ENCODE assay signal across 8 cellular contexts in the genomic region with DNA sequence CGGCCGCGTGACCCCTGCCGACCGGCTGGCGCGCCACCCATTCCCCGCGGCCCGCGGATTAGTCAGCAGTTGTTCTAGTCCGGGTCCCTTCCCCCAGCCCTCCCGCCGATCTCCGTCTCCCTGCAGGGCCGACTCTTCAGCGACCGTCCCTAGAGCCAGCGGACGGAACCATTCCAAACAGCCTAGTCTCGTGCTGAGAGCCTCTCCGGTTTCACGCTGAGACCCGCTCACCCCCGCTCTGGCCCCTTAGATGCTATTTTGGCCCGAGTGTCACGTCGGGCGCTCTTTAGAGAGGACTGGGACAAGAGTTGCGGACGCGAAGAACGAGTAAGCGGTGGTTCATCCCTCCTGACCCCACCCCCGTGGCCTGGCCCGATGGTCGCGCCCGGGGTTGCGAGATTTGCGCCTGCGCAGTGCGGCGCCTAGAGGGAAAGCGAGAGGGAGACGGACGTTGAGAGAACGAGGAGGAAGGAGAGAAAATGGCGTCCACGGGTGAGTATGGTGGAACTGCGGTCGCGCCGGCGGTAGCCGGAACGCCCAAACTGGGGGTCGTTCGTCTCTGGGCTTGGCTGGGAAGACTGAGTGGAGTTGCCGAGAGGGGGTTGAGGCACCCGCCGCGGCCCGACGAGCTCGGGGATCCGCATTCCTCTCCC. TPM values are rescaled to one million over a fixed set of nuclear protein-coding genes. Genes with fewer than 3 reads are reported as not detected.
DNase-seq lines count a peak whose midpoint lies in the region; ATAC-seq, FAIRE-seq and TF ChIP-seq lines count a peak whose summit lies in the region.

A gene with protein sequence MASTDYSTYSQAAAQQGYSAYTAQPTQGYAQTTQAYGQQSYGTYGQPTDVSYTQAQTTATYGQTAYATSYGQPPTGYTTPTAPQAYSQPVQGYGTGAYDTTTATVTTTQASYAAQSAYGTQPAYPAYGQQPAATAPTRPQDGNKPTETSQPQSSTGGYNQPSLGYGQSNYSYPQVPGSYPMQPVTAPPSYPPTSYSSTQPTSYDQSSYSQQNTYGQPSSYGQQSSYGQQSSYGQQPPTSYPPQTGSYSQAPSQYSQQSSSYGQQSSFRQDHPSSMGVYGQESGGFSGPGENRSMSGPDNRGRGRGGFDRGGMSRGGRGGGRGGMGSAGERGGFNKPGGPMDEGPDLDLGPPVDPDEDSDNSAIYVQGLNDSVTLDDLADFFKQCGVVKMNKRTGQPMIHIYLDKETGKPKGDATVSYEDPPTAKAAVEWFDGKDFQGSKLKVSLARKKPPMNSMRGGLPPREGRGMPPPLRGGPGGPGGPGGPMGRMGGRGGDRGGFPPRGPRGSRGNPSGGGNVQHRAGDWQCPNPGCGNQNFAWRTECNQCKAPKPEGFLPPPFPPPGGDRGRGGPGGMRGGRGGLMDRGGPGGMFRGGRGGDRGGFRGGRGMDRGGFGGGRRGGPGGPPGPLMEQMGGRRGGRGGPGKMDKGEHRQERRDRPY (plus strand): TSS at position 411 of the 653 bp plus-strand sequence. CDS start 69 bp downstream, at position 480.
TSS of gene RHBDD3 (minus strand) at position 124 of the 653 bp plus-strand sequence. CDS start 2,355 bp downstream, outside the sequence.

- WGBS in pancreas, 2 donors, result 0 to 1% methylated on average over 63 to 67 of the region's 67 CpGs
- WGBS in thyroid gland, 2 donors, result 0 to 1% methylated on average over 47 to 58 of the region's 67 CpGs

- H3K4me3 ChIP-seq in GM12865 (ENCODE audit: low read depth, low read length), result peak within 1 kb of the TSS; percentile 97
- H3K4me3 ChIP-seq in pancreas, result peak within 1 kb of the TSS; percentile 79 to 98 (median 93)
- H3K4me3 ChIP-seq in thyroid gland (replicated peaks in 1 of 3), result peak within 1 kb of the TSS; percentile 49 to 92 (median 78)

- peak; percentile 67 to 82 for TF ChIP-seq POLR2A in thyroid gland (IDR thresholded peaks at IDR 0.05)

- no peak for TF ChIP-seq CTCF in GM12865 (IDR thresholded peaks at IDR 0.05; ENCODE audit: insufficient read depth, low read depth, low read length, missing control alignments)
- no peak for TF ChIP-seq CTCF in pancreas (IDR thresholded peaks at IDR 0.05)
- peak in 1 of 6 experiments; percentile 39 for TF ChIP-seq CTCF in thyroid gland (IDR thresholded peaks at IDR 0.05)

- no peak for FAIRE-seq in pancreas (lab: Jason Lieb, UNC)

- DNase-seq in GM12865 (ENCODE audit: low read depth), result peak; percentile 98
- DNase-seq in NCI-H1417 treated with DMSO at 0.1 percent for 48 hours (lab: John Stamatoyannopoulos, UW), result peak; percentile 68
- peak; percentile 72 to 91 for DNase-seq in SW 1271 (lab: John Stamatoyannopoulos, UW)
- peak; percentile 85 for DNase-seq in activated naive CD8-positive, alpha-beta T cell treated with anti-CD3 and anti-CD28 coated beads, Interleukin-2, amount 50 U/mL, for 16 hours (ENCODE audit: low read depth, low spot score)
- DNase-seq in Right ventricle myocardium superior, result peak; percentile 97
- DNase-seq in pancreas, result peak; percentile 96 to 99 (median 96)
- peak; percentile 96 to 98 for DNase-seq in thyroid gland

- intact Hi-C loops in Right ventricle myocardium superior (cut with DNase I) (loop anchor here (2.0 kb wide), 1 partner anchor 39 kb away; the partner anchor contains the start of gene GAS2L1), pancreas (cut with DNase I) (no loop called here), thyroid gland (cut with DNase I) (no loop called here)

- ATAC-seq in HG02763 (IDR thresholded peaks at IDR 0.05; ENCODE audit: unreplicated experiment), result peak; percentile 76
- peak; percentile 95 for ATAC-seq in Right ventricle myocardium superior (ENCODE audit: poor library complexity)
- ATAC-seq in pancreas, result peak; percentile 84 to 92 (median 87)

- H3K9me3 ChIP-seq in pancreas (no peaks in the 10 kb centered on the region), thyroid gland (no peaks in the 10 kb centered on the region)

- H3K27me3 ChIP-seq in pancreas (no peaks in the 10 kb centered on the region), thyroid gland (no peaks in the 10 kb centered on the region)

- H3K4me1 ChIP-seq in pancreas, result peaks cover 21 to 37% (median 28%) of the 10 kb centered on the region in 3 donors
- peaks cover 34 to 44% of the 10 kb centered on the region in 2 donors for H3K4me1 ChIP-seq in thyroid gland

- H3K27ac ChIP-seq in pancreas, result peak within 1 kb of the TSS; percentile 99 to 100 (median 100)
- peak within 1 kb of the TSS; percentile 95 to 98 (median 98) for H3K27ac ChIP-seq in thyroid gland

- H3K36me3 ChIP-seq in pancreas (peaks cover 0 to 4% (median under 1%) of the 10 kb centered on the region in 3 donors), thyroid gland (peaks cover 15 to 20% of the 10 kb centered on the region in 2 donors)

RNA-seq across cellular contexts. Expression of the first gene that starts in this region (rescaled TPM):
- total RNA-seq in Right ventricle myocardium superior, result 108 TPM
- total RNA-seq in pancreas, result 100 to 1,000 TPM in 3 of 6 donors, 10 to 100 TPM in 3; 49.2 to 104 (median 87.5) TPM
- polyA plus RNA-seq in pancreas, result 100 to 1,000 TPM; 136 to 257 TPM
- 100 to 1,000 TPM; 205 to 290 (median 258) TPM for total RNA-seq in thyroid gland

RNA-seq across cellular contexts. Expression of gene RHBDD3, which starts in this region (rescaled TPM):
- total RNA-seq in Right ventricle myocardium superior, result 11.7 TPM
- total RNA-seq in pancreas, result 10 to 100 TPM in 2 of 6 donors, 1 to 10 TPM in 4; 5.4 to 13.2 (median 9.0) TPM
- 10 to 100 TPM; 36.2 to 38.2 TPM for polyA plus RNA-seq in pancreas
- total RNA-seq in thyroid gland, result 10 to 100 TPM; 27.8 to 54.9 (median 48.9) TPM

Comparison
In these comparisons a context has a peak if more than half of its experiments do, and no peak if none do; other contexts are left out.
1. Peak in every context shown above with its lines: DNase-seq, ATAC-seq, H3K4me3 ChIP-seq and H3K27ac ChIP-seq.